Comparison of ENCODE assay signal across 14 cellular contexts in the genomic region with DNA sequence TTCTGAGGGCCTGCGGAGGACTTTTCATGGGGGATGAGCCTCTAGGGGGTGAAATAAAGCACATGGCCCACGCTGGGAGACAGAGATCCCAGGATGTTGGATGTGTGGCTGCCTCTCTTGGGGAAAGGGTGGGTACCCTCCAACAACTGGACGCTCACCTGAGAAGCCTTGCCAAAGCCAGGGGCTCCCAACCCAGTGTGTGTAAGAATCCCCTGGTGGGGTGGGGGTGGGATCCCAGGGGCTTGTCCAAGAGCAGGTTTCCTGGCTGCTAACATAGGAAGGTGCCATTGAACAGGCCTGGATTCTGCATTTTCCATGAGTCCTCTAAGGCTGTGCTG. TPM values are rescaled to one million over a fixed set of nuclear protein-coding genes. Genes with fewer than 3 reads are reported as not detected.
A peak's percentile ranks its signal among the peaks of the same experiment; 100 is the strongest.
DNase-seq lines count a peak whose midpoint lies in the region; ATAC-seq and TF ChIP-seq lines count a peak whose summit lies in the region.
"Had no signal": no experiment of that assay in that cellular context is flagged by ENCODE, and none has a peak within 500 bp of the region (broad histone marks: within the 10 kb centered on the region; RNA-seq: fewer than 3 reads in every experiment).

No MANE protein-coding gene starts in this region.

- peaks cover 24% of the 10 kb centered on the region for H3K36me3 Mint-ChIP-seq in activated T-cell treated with anti-CD3 and anti-CD28 coated beads, Interleukin-2, amount 50 U/mL, for 4 hours (ENCODE audit: insufficient read depth)
- H3K36me3 Mint-ChIP-seq in effector memory CD8-positive, alpha-beta T cell (ENCODE audit: insufficient read depth), result peaks cover 34% of the 10 kb centered on the region

- no peak for TF ChIP-seq POLR2A in NB4 (IDR thresholded peaks at IDR 0.05; ENCODE audit: extremely low read depth, insufficient read length)

- peak overlapping the region; percentile 89 for H3K4me3 Mint-ChIP-seq in activated T-cell treated with anti-CD3 and anti-CD28 coated beads, Interleukin-2, amount 50 U/mL, for 4 hours
- peak overlapping the region; percentile 88 to 92 for H3K4me3 Mint-ChIP-seq in effector memory CD8-positive, alpha-beta T cell
- peak overlapping the region; percentile 89 to 90 for H3K4me3 Mint-ChIP-seq in stimulated activated naive CD8-positive, alpha-beta T cell treated with anti-CD3 and anti-CD28 coated beads, Interleukin-15, amount 100 ng/mL, for 72 hours

- no peak for TF ChIP-seq CTCF in NB4 (IDR thresholded peaks at IDR 0.05; ENCODE audit: low read depth, low read length)

- H3K27me3 Mint-ChIP-seq in activated T-cell treated with anti-CD3 and anti-CD28 coated beads, Interleukin-2, amount 50 U/mL, for 4 hours (ENCODE audit: low read depth), result no peaks in the 10 kb centered on the region
- no peaks in the 10 kb centered on the region for H3K27me3 Mint-ChIP-seq in effector memory CD8-positive, alpha-beta T cell
- no peaks in the 10 kb centered on the region for H3K27me3 Mint-ChIP-seq in stimulated activated naive CD8-positive, alpha-beta T cell treated with anti-CD3 and anti-CD28 coated beads, Interleukin-15, amount 100 ng/mL, for 72 hours

- H3K4me1 Mint-ChIP-seq in activated T-cell treated with anti-CD3 and anti-CD28 coated beads, Interleukin-2, amount 50 U/mL, for 4 hours (ENCODE audit: low read depth), result peaks cover 89% of the 10 kb centered on the region
- peaks cover 73 to 82% of the 10 kb centered on the region in 2 donors for H3K4me1 Mint-ChIP-seq in effector memory CD8-positive, alpha-beta T cell (ENCODE audit: low read depth in 2 of 2)
- H3K4me1 Mint-ChIP-seq in stimulated activated naive CD8-positive, alpha-beta T cell treated with anti-CD3 and anti-CD28 coated beads, Interleukin-15, amount 100 ng/mL, for 72 hours, result peaks cover 87% of the 10 kb centered on the region

- peak overlapping the region; percentile 95 to 97 for H3K27ac Mint-ChIP-seq in effector memory CD8-positive, alpha-beta T cell
- H3K27ac Mint-ChIP-seq in stimulated activated naive CD8-positive, alpha-beta T cell treated with anti-CD3 and anti-CD28 coated beads, Interleukin-15, amount 100 ng/mL, for 72 hours, result peak overlapping the region; percentile 72 to 97

- no peak for DNase-seq in activated T-cell treated with anti-CD3 and anti-CD28 coated beads, Interleukin-2, amount 50 U/mL, for 4 hours
- DNase-seq in activated T-cell treated with anti-CD3 and anti-CD28 coated beads for 4 hours (no peak), NB4 (ENCODE audit: low read depth) (no peak), NCI-H82 treated with DMSO at 0.1 percent for 48 hours (lab: John Stamatoyannopoulos, UW; ENCODE audit: unreplicated experiment) (no peak), SKM-1 treated with dmso at 0.1 percent for 144 hours (lab: John Stamatoyannopoulos, UW; ENCODE audit: unreplicated experiment) (no peak)
- DNase-seq in effector memory CD8-positive, alpha-beta T cell, result no peak
- DNase-seq in stimulated activated naive CD8-positive, alpha-beta T cell treated with anti-CD3 and anti-CD28 coated beads, Interleukin-15, amount 100 ng/mL, for 72 hours, result no peak
- DNase-seq: activated gamma-delta T cell, dermis blood vessel endothelial cell, EL, NCI-H2171 treated with DMSO at 0.1 percent for 48 hours, trophoblast cell had no signal

- no peak for ATAC-seq in activated T-cell treated with anti-CD3 and anti-CD28 coated beads, Interleukin-2, amount 50 U/mL, for 4 hours
- no peak for ATAC-seq in effector memory CD8-positive, alpha-beta T cell (replicated peaks)
- no peak for ATAC-seq in stimulated activated naive CD8-positive, alpha-beta T cell treated with anti-CD3 and anti-CD28 coated beads, Interleukin-15, amount 100 ng/mL, for 72 hours
- no peak for ATAC-seq in GM21619 (IDR thresholded peaks at IDR 0.05; ENCODE audit: unreplicated experiment)
- ATAC-seq: Panc1 had no signal

- H3K9me3 Mint-ChIP-seq in activated T-cell treated with anti-CD3 and anti-CD28 coated beads, Interleukin-2, amount 50 U/mL, for 4 hours, result no peaks in the 10 kb centered on the region
- H3K9me3 Mint-ChIP-seq in effector memory CD8-positive, alpha-beta T cell, result no peaks in the 10 kb centered on the region
- no peaks in the 10 kb centered on the region for H3K9me3 Mint-ChIP-seq in stimulated activated naive CD8-positive, alpha-beta T cell treated with anti-CD3 and anti-CD28 coated beads, Interleukin-15, amount 100 ng/mL, for 72 hours

- peak overlapping the region; percentile 84 for H3K4me3 ChIP-seq in NB4 (ENCODE audit: low read depth, low read length)

RNA-seq across cellular contexts. Expression of a gene that starts 0.6 kb away (rescaled TPM):
- 10 to 100 TPM; 16.3 to 25.7 (median 16.6) TPM for total RNA-seq in activated T-cell treated with anti-CD3 and anti-CD28 coated beads, Interleukin-2, amount 50 U/mL, for 4 hours

RNA-seq across cellular contexts. Expression of a gene that starts 12.9 kb away (rescaled TPM):
- 1 to 10 TPM; 2.9 to 6.2 (median 3.9) TPM for total RNA-seq in activated T-cell treated with anti-CD3 and anti-CD28 coated beads, Interleukin-2, amount 50 U/mL, for 4 hours
